Comparison of ENCODE assay signal across 1 cellular context in genomic region chr7:2873686-2874551, GRCh38.
TF ChIP-seq lines count a peak whose summit lies in the region.

No MANE protein-coding gene starts in this region.

TF ChIP-seq in A549, 52 proteins besides CTCF, POLR2A, EP300 and RAD21 (continued from another document):
- no peak for TF ChIP-seq FOSL2 (IDR thresholded peaks at IDR 0.05)
- 0 out of 2 replicates have a peak, but pooled peaks have one; percentile 18 for TF ChIP-seq FOSL2 (CRISPR knock-in tag; IDR thresholded peaks at IDR 0.05)
